ENCODE assay signal across 8 cellular contexts in genomic region chr16:87062569-87063442, GRCh38.
DNase-seq lines count a peak whose midpoint lies in the region; ATAC-seq lines count a peak whose summit lies in the region.

No MANE protein-coding gene starts in this region.

- H3K4me3 Mint-ChIP-seq in activated CD4-positive, alpha-beta memory T cell treated with anti-CD3 and anti-CD28 coated beads, Interleukin-2, amount 10 ng/mL, durations not matched to agents 7 days and 5 days: no peak overlapping the region
- H3K4me3 Mint-ChIP-seq in naive B cell: peak overlapping the region in 2 of 8 donors; percentile 9 to 35

- H3K27ac Mint-ChIP-seq in activated CD4-positive, alpha-beta memory T cell treated with anti-CD3 and anti-CD28 coated beads, Interleukin-2, amount 10 ng/mL, durations not matched to agents 7 days and 5 days: no peak overlapping the region
- peak overlapping the region in 1 of 6 donors; percentile 19 for H3K27ac Mint-ChIP-seq in naive B cell

- POLR2A ChIA-PET in activated CD4-positive, alpha-beta memory T cell treated with anti-CD3 and anti-CD28 coated beads, Interleukin-2, amount 10 ng/mL, durations not matched to agents 7 days and 5 days (lab: Charles Lee): no interaction called here

- no peaks in the 10 kb centered on the region for H3K36me3 Mint-ChIP-seq in activated CD4-positive, alpha-beta memory T cell treated with anti-CD3 and anti-CD28 coated beads, Interleukin-2, amount 10 ng/mL, durations not matched to agents 7 days and 5 days (ENCODE audit: low read depth)
- H3K36me3 Mint-ChIP-seq in naive B cell: no peaks in the 10 kb centered on the region

- peak; percentile 78 for DNase-seq in activated effector memory CD4-positive, alpha-beta T cell treated with anti-CD3 and anti-CD28 coated beads, Interleukin-2, amount 50 U/mL, for 16 hours
- DNase-seq in activated effector memory CD4-positive, alpha-beta T cell treated with Interleukin-2 at 50 U/mL for 16 hours: no peak
- DNase-seq in NCI-H2107 treated with DMSO at 0.1 percent for 48 hours (lab: John Stamatoyannopoulos, UW; ENCODE audit: unreplicated experiment) (peak; percentile 20), naive B cell (no peak), stromal cell of bone marrow (ENCODE audit: low read depth) (peak; percentile 60)
- peak; percentile 58 for DNase-seq in activated CD4-positive, alpha-beta memory T cell treated with anti-CD3 and anti-CD28 coated beads, Interleukin-2, amount 10 ng/mL, durations not matched to agents 7 days and 5 days

- peak; percentile 65 for ATAC-seq in esophagus mucosa
- peak; percentile 35 to 39 for ATAC-seq in naive B cell (ENCODE audit: low read depth in 2 of 2)
- ATAC-seq in HG02763 (IDR thresholded peaks at IDR 0.05; ENCODE audit: unreplicated experiment): no peak

- no peaks in the 10 kb centered on the region for H3K9me3 Mint-ChIP-seq in activated CD4-positive, alpha-beta memory T cell treated with anti-CD3 and anti-CD28 coated beads, Interleukin-2, amount 10 ng/mL, durations not matched to agents 7 days and 5 days
- H3K9me3 Mint-ChIP-seq in naive B cell: peaks cover 0 to 2% (median 0%) of the 10 kb centered on the region in 7 donors

- no peaks in the 10 kb centered on the region for H3K4me1 Mint-ChIP-seq in activated CD4-positive, alpha-beta memory T cell treated with anti-CD3 and anti-CD28 coated beads, Interleukin-2, amount 10 ng/mL, durations not matched to agents 7 days and 5 days
- peaks cover 5 to 25% (median 12%) of the 10 kb centered on the region in 3 donors for H3K4me1 Mint-ChIP-seq in naive B cell

- CTCF ChIA-PET in activated CD4-positive, alpha-beta memory T cell treated with anti-CD3 and anti-CD28 coated beads, Interleukin-2, amount 10 ng/mL, durations not matched to agents 7 days and 5 days (lab: Charles Lee): interaction anchor here (0.5 to 3.6 kb wide), 19 partner anchors 9 to 990 kb away, joined by 3 to 30 read pairs (median 4); no protein-coding TSS in a partner anchor

- peaks cover 39% of the 10 kb centered on the region for H3K27me3 Mint-ChIP-seq in activated CD4-positive, alpha-beta memory T cell treated with anti-CD3 and anti-CD28 coated beads, Interleukin-2, amount 10 ng/mL, durations not matched to agents 7 days and 5 days
- peaks cover 10 to 70% (median 62%) of the 10 kb centered on the region in 3 donors for H3K27me3 Mint-ChIP-seq in naive B cell

Comparison
In these comparisons a context has a peak if more than half of its experiments do, and no peak if none do; other contexts are left out.
1. DNase-seq: peak in activated effector memory CD4-positive, alpha-beta T cell treated with anti-CD3 and anti-CD28 coated beads, Interleukin-2, amount 50 U/mL, for 16 hours (single experiment), NCI-H2107 treated with DMSO at 0.1 percent for 48 hours (single experiment), activated CD4-positive, alpha-beta memory T cell treated with anti-CD3 and anti-CD28 coated beads, Interleukin-2, amount 10 ng/mL, durations not matched to agents 7 days and 5 days (single experiment) and stromal cell of bone marrow (single experiment); none in activated effector memory CD4-positive, alpha-beta T cell treated with Interleukin-2 at 50 U/mL for 16 hours (single experiment) and naive B cell (single experiment).